In genomic region chr1:231419738-231420298, GRCh38 we compare ENCODE assay signal across 8 cellular contexts. TPM values are rescaled to one million over a fixed set of nuclear protein-coding genes. Genes with fewer than 3 reads are reported as not detected.
DNase-seq lines count a peak whose midpoint lies in the region; ATAC-seq, FAIRE-seq and TF ChIP-seq lines count a peak whose summit lies in the region.

No MANE protein-coding gene starts in this region.

- H3K4me1 ChIP-seq in kidney (ENCODE audit: control insufficient read depth in 1 of 2, insufficient read depth in 1 of 2, low read depth in 1 of 2, low read length in 2 of 2) (peaks cover 6 to 13% of the 10 kb centered on the region in 2 donors), thymus (ENCODE audit: control insufficient read depth, insufficient read depth, low read length) (peaks cover 9% of the 10 kb centered on the region)

- intact Hi-C loops in activated CD4-positive, alpha-beta T cell treated with anti-CD3 and anti-CD28 coated beads, Interleukin-2, amount 10 ng/mL, durations not matched to agents 24 days and 14 days (cut with micrococcal nuclease) = loop anchor here (5.0 kb wide), 3 partner anchors 63 to 553 kb away; partner anchors contain the start of gene C1orf198
- intact Hi-C loops in activated T-helper 2 cell treated with anti-CD3 and anti-CD28 coated beads, Interferon-gamma antibody, Interleukin-2, Interleukin-4, amounts not matched to agents 10 μg/mL and 5 μg/mL and 100 μg/mL, durations not matched to agents 14 hours and 24 hours and 36 hours (cut with micrococcal nuclease) = loop anchor here (5.0 kb wide), 3 partner anchors 63 to 182 kb away; no protein-coding TSS in a partner anchor
- intact Hi-C loops in kidney (cut with DNase I) = no loop called here

- H3K4me3 Mint-ChIP-seq in activated CD4-positive, alpha-beta T cell treated with anti-CD3 and anti-CD28 coated beads, Interleukin-2, amount 10 ng/mL, durations not matched to agents 24 days and 14 days = peak overlapping the region; percentile 98
- H3K4me3 Mint-ChIP-seq in activated T-helper 2 cell treated with anti-CD3 and anti-CD28 coated beads, Interferon-gamma antibody, Interleukin-2, Interleukin-4, amounts not matched to agents 10 μg/mL and 5 μg/mL and 100 μg/mL, durations not matched to agents 14 hours and 24 hours and 36 hours (ENCODE audit: low read depth) = peak overlapping the region; percentile 90

- peak; percentile 62 for DNase-seq in activated CD4-positive, alpha-beta T cell treated with anti-CD3 and anti-CD28 coated beads, Interleukin-2, amount 10 ng/mL, durations not matched to agents 24 days and 14 days
- no peak for DNase-seq in activated CD4-positive, alpha-beta T cell treated with anti-CD3 and anti-CD28 coated beads, Interleukin-2, amount 50 U/mL, for 48 hours
- DNase-seq in activated T-helper 2 cell treated with anti-CD3 and anti-CD28 coated beads, Interferon-gamma antibody, Interleukin-2, Interleukin-4, amounts not matched to agents 10 μg/mL and 5 μg/mL and 100 μg/mL, durations not matched to agents 14 hours and 24 hours and 36 hours (ENCODE audit: low spot score) = no peak
- DNase-seq in kidney = no peak
- no peak for DNase-seq in C1 segment of cervical spinal cord (lab: John Stamatoyannopoulos, UW)
- DNase-seq in NCI-H69 (lab: John Stamatoyannopoulos, UW) = no peak

- ATAC-seq in GM19351 (IDR thresholded peaks at IDR 0.05; ENCODE audit: unreplicated experiment) = no peak

- 15% methylated on average over 8 of the region's 8 CpGs for WGBS in thymus

- H3K9me3 ChIP-seq in kidney (ENCODE audit: control insufficient read depth in 1 of 2, low read length in 2 of 2) (no peaks in the 10 kb centered on the region), thymus (ENCODE audit: control insufficient read depth) (no peaks in the 10 kb centered on the region)

- peak overlapping the region; percentile 88 for H3K27ac Mint-ChIP-seq in activated CD4-positive, alpha-beta T cell treated with anti-CD3 and anti-CD28 coated beads, Interleukin-2, amount 10 ng/mL, durations not matched to agents 24 days and 14 days
- H3K27ac Mint-ChIP-seq in activated T-helper 2 cell treated with anti-CD3 and anti-CD28 coated beads, Interferon-gamma antibody, Interleukin-2, Interleukin-4, amounts not matched to agents 10 μg/mL and 5 μg/mL and 100 μg/mL, durations not matched to agents 14 hours and 24 hours and 36 hours = peak overlapping the region; percentile 80

- H3K4me3 ChIP-seq in kidney (ENCODE audit: low read length in 2 of 2) (peak overlapping the region; percentile 73 to 79), thymus (ENCODE audit: low read length) (peak overlapping the region; percentile 83)

- no peak for TF ChIP-seq CTCF in kidney (IDR thresholded peaks at IDR 0.05; ENCODE audit: borderline replicate concordance, extremely low read depth, insufficient read depth)

- peaks cover 28% of the 10 kb centered on the region for H3K36me3 Mint-ChIP-seq in activated CD4-positive, alpha-beta T cell treated with anti-CD3 and anti-CD28 coated beads, Interleukin-2, amount 10 ng/mL, durations not matched to agents 24 days and 14 days (ENCODE audit: low read depth)
- H3K36me3 Mint-ChIP-seq in activated T-helper 2 cell treated with anti-CD3 and anti-CD28 coated beads, Interferon-gamma antibody, Interleukin-2, Interleukin-4, amounts not matched to agents 10 μg/mL and 5 μg/mL and 100 μg/mL, durations not matched to agents 14 hours and 24 hours and 36 hours (ENCODE audit: low read depth) = peaks cover 31% of the 10 kb centered on the region

- H3K4me1 Mint-ChIP-seq in activated CD4-positive, alpha-beta T cell treated with anti-CD3 and anti-CD28 coated beads, Interleukin-2, amount 10 ng/mL, durations not matched to agents 24 days and 14 days = peaks cover 54% of the 10 kb centered on the region
- peaks cover 46% of the 10 kb centered on the region for H3K4me1 Mint-ChIP-seq in activated T-helper 2 cell treated with anti-CD3 and anti-CD28 coated beads, Interferon-gamma antibody, Interleukin-2, Interleukin-4, amounts not matched to agents 10 μg/mL and 5 μg/mL and 100 μg/mL, durations not matched to agents 14 hours and 24 hours and 36 hours (ENCODE audit: low read depth)

- peaks cover 9% of the 10 kb centered on the region for H3K27me3 ChIP-seq in thymus (ENCODE audit: control insufficient read depth, insufficient read depth)

- H3K27ac ChIP-seq in kidney (ENCODE audit: low read depth in 2 of 2, low read length in 2 of 2) (peak overlapping the region in 1 of 2 donors; percentile 97), thymus (ENCODE audit: low read depth) (peak overlapping the region; percentile 50)

- H3K36me3 ChIP-seq in kidney (ENCODE audit: control insufficient read depth in 1 of 2, insufficient read depth in 2 of 2, low read length in 2 of 2) (no peaks in the 10 kb centered on the region), thymus (ENCODE audit: control insufficient read depth, insufficient read depth) (no peaks in the 10 kb centered on the region)

- peaks cover 8% of the 10 kb centered on the region for H3K27me3 Mint-ChIP-seq in activated CD4-positive, alpha-beta T cell treated with anti-CD3 and anti-CD28 coated beads, Interleukin-2, amount 10 ng/mL, durations not matched to agents 24 days and 14 days
- peaks cover 14% of the 10 kb centered on the region for H3K27me3 Mint-ChIP-seq in activated T-helper 2 cell treated with anti-CD3 and anti-CD28 coated beads, Interferon-gamma antibody, Interleukin-2, Interleukin-4, amounts not matched to agents 10 μg/mL and 5 μg/mL and 100 μg/mL, durations not matched to agents 14 hours and 24 hours and 36 hours (ENCODE audit: low read depth)

- H3K9me3 Mint-ChIP-seq in activated CD4-positive, alpha-beta T cell treated with anti-CD3 and anti-CD28 coated beads, Interleukin-2, amount 10 ng/mL, durations not matched to agents 24 days and 14 days = no peaks in the 10 kb centered on the region
- H3K9me3 Mint-ChIP-seq in activated T-helper 2 cell treated with anti-CD3 and anti-CD28 coated beads, Interferon-gamma antibody, Interleukin-2, Interleukin-4, amounts not matched to agents 10 μg/mL and 5 μg/mL and 100 μg/mL, durations not matched to agents 14 hours and 24 hours and 36 hours = no peaks in the 10 kb centered on the region

- peak overlapping the region; percentile 68 to 81 for H3K9ac ChIP-seq in kidney (ENCODE audit: low read length in 2 of 2)

- FAIRE-seq in kidney (lab: Jason Lieb, UNC) = no peak

RNA-seq across cellular contexts. Expression of gene EGLN1, which starts 2.3 kb away (rescaled TPM):
- total RNA-seq in activated CD4-positive, alpha-beta T cell treated with anti-CD3 and anti-CD28 coated beads, Interleukin-2, amount 10 ng/mL, durations not matched to agents 24 days and 14 days = 21.4 and 23.9 TPM in 2 replicates
- total RNA-seq in activated T-helper 2 cell treated with anti-CD3 and anti-CD28 coated beads, Interferon-gamma antibody, Interleukin-2, Interleukin-4, amounts not matched to agents 10 μg/mL and 5 μg/mL and 100 μg/mL, durations not matched to agents 14 hours and 24 hours and 36 hours = 20.2 and 24.4 TPM in 2 replicates
- total RNA-seq in kidney = 38.8 TPM
- 12.2 TPM for polyA plus RNA-seq in kidney (ENCODE audit: insufficient read depth, low read depth, low replicate concordance)
- 12.4 TPM for polyA plus RNA-seq in thymus
